ENCODE assay signal across 8 cellular contexts in the genomic region with DNA sequence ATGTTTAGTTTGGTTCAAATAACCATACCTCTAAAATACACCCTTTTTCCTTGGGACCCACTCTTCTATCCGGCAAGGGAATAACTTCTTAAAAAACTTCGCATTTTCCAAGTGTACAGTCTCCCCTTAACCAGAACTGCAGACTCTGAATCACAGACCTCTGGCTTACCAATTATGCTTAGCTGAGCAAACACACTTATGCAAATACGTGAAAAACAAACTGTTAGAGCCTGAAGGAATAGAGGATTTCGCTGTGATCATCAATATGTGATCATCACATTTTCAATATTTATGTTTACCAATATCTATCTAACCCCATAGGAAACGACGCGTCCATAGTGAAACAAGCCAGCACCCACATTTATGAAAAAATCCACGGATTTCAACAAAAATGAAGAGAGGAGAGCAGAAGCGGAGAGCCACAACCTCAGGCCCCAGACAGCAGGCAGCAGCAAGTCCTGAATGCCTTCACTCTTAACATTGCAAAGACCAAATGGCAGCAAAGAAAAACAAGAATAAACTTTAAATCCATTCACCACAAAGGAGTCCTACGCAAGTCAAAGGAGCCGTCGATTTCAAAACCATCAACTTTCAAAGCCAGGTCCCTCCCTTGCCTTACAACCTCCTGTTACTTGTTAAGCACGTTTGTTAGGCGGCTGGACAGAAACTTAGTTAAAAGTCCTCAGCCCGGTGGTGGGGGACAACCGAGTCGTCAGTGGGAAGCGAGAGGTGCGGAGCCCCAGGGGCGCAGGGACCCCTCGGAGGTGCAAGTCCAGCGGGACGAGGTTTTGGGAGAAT. TPM values are rescaled to one million over a fixed set of nuclear protein-coding genes. Genes with fewer than 3 reads are reported as not detected.
DNase-seq lines count a peak whose midpoint lies in the region; ATAC-seq and TF ChIP-seq lines count a peak whose summit lies in the region.

No MANE protein-coding gene starts in this region.

- 5 to 9% methylated on average over 23 of the region's 23 CpGs for WGBS in aorta, 2 donors

- DNase-seq in AG10803 (ENCODE audit: low read depth) (peak; percentile 53), Kasumi-1 (lab: John Stamatoyannopoulos, UW) (peak; percentile 39 to 43), midbrain (lab: John Stamatoyannopoulos, UW) (peak; percentile 25), aorta (no peak), GM03348 (ENCODE audit: low spot score) (no peak)
- DNase-seq in activated CD8-positive, alpha-beta memory T cell treated with anti-CD3 and anti-CD28 coated beads, Interleukin-2, amount 10 ng/mL, durations not matched to agents 7 days and 5 days, result no peak
- no peak for DNase-seq in stimulated activated naive CD4-positive, alpha-beta T cell (lab: John Stamatoyannopoulos, UW)

- peaks cover 1% of the 10 kb centered on the region for H3K36me3 Mint-ChIP-seq in activated CD8-positive, alpha-beta memory T cell treated with anti-CD3 and anti-CD28 coated beads, Interleukin-2, amount 10 ng/mL, durations not matched to agents 7 days and 5 days

- ATAC-seq in aorta (ENCODE audit: low FRiP score), result no peak
- no peak for ATAC-seq in activated CD8-positive, alpha-beta memory T cell treated with anti-CD3 and anti-CD28 coated beads, Interleukin-2, amount 10 ng/mL, durations not matched to agents 7 days and 5 days

- no peak overlapping the region for H3K4me3 Mint-ChIP-seq in activated CD8-positive, alpha-beta memory T cell treated with anti-CD3 and anti-CD28 coated beads, Interleukin-2, amount 10 ng/mL, durations not matched to agents 7 days and 5 days

- CTCF ChIA-PET in activated CD8-positive, alpha-beta memory T cell treated with anti-CD3 and anti-CD28 coated beads, Interleukin-2, amount 10 ng/mL, durations not matched to agents 7 days and 5 days (lab: Charles Lee), result no interaction called here

- H3K27me3 Mint-ChIP-seq in activated CD8-positive, alpha-beta memory T cell treated with anti-CD3 and anti-CD28 coated beads, Interleukin-2, amount 10 ng/mL, durations not matched to agents 7 days and 5 days, result peaks cover 30% of the 10 kb centered on the region

- H3K9me3 Mint-ChIP-seq in activated CD8-positive, alpha-beta memory T cell treated with anti-CD3 and anti-CD28 coated beads, Interleukin-2, amount 10 ng/mL, durations not matched to agents 7 days and 5 days (ENCODE audit: low read depth), result no peaks in the 10 kb centered on the region

- peaks cover 19 to 24% of the 10 kb centered on the region in 2 donors for H3K4me1 ChIP-seq in duodenal mucosa (ENCODE audit: control insufficient read depth in 1 of 2, insufficient read depth in 2 of 2, low read length in 2 of 2)
- peaks cover 0 to 5% of the 10 kb centered on the region in 2 donors for H3K4me1 ChIP-seq in aorta (ENCODE audit: control insufficient read depth in 1 of 2, insufficient read depth in 2 of 2, low read length in 2 of 2)

- no peak for TF ChIP-seq CTCF in AG10803 (conservative IDR thresholded peaks at IDR 0.05; ENCODE audit: low read length)

- H3K9ac ChIP-seq in duodenal mucosa (ENCODE audit: low read depth in 1 of 2, low read length in 2 of 2), result peak overlapping the region; percentile 35 to 87

- H3K4me3 ChIP-seq in AG10803 (ENCODE audit: low read length) (peak overlapping the region; percentile 81), duodenal mucosa (ENCODE audit: low read depth in 1 of 2, low read length in 2 of 2) (peak overlapping the region; percentile 75 to 86), aorta (ENCODE audit: low read length in 2 of 2) (peak overlapping the region; percentile 80 to 87)

- no peak overlapping the region for H3K27ac Mint-ChIP-seq in activated CD8-positive, alpha-beta memory T cell treated with anti-CD3 and anti-CD28 coated beads, Interleukin-2, amount 10 ng/mL, durations not matched to agents 7 days and 5 days

- peak overlapping the region; percentile 58 for H3K27ac ChIP-seq in duodenal mucosa (ENCODE audit: low read depth, low read length)
- peak overlapping the region; percentile 20 to 78 for H3K27ac ChIP-seq in aorta (ENCODE audit: low read depth in 1 of 2, low read length in 2 of 2)

- H3K36me3 ChIP-seq in duodenal mucosa (ENCODE audit: control insufficient read depth in 1 of 2, insufficient read depth in 2 of 2, low read length in 2 of 2) (no peaks in the 10 kb centered on the region), aorta (ENCODE audit: control insufficient read depth in 1 of 2, insufficient read depth in 2 of 2, low read length in 1 of 2) (no peaks in the 10 kb centered on the region)

- H3K9me3 ChIP-seq in duodenal mucosa (ENCODE audit: control insufficient read depth in 1 of 2, low read length in 2 of 2), result no peaks in the 10 kb centered on the region
- no peaks in the 10 kb centered on the region for H3K9me3 ChIP-seq in aorta (ENCODE audit: control insufficient read depth, low read length)

- H3K27me3 ChIP-seq in duodenal mucosa (ENCODE audit: control insufficient read depth in 1 of 2, insufficient read depth in 2 of 2, low read length in 2 of 2) (no peaks in the 10 kb centered on the region), aorta (ENCODE audit: control insufficient read depth in 1 of 2, insufficient read depth in 2 of 2, low read length in 1 of 2) (no peaks in the 10 kb centered on the region)

- H3K4me1 Mint-ChIP-seq in activated CD8-positive, alpha-beta memory T cell treated with anti-CD3 and anti-CD28 coated beads, Interleukin-2, amount 10 ng/mL, durations not matched to agents 7 days and 5 days, result peaks cover 8% of the 10 kb centered on the region

- intact Hi-C loops in aorta (cut with DNase I), result loop anchor here (5.0 to 10.0 kb wide), 4 partner anchors 135 to 392 kb away; no protein-coding TSS in a partner anchor

RNA-seq across cellular contexts. Expression of gene LPAR1, which starts 1.1 kb away (rescaled TPM):
- total RNA-seq in aorta, result 100 to 1,000 TPM in 1 of 2 donors, 10 to 100 TPM in 1; 97.7 to 125 TPM
- polyA plus RNA-seq in aorta, result 10 to 100 TPM; 28.1 to 91.0 TPM
- not detected for total RNA-seq in activated CD8-positive, alpha-beta memory T cell treated with anti-CD3 and anti-CD28 coated beads, Interleukin-2, amount 10 ng/mL, durations not matched to agents 7 days and 5 days

Comparison
In these comparisons a context has a peak if more than half of its experiments do, and no peak if none do; other contexts are left out.
1. DNase-seq: peak in AG10803 (single experiment), Kasumi-1 (2 of 2) and midbrain (single experiment); none in aorta (0 of 2), activated CD8-positive, alpha-beta memory T cell treated with anti-CD3 and anti-CD28 coated beads, Interleukin-2, amount 10 ng/mL, durations not matched to agents 7 days and 5 days (single experiment), stimulated activated naive CD4-positive, alpha-beta T cell (0 of 6) and GM03348 (single experiment).
2. RNA of gene LPAR1, which starts 1.1 kb away (total RNA-seq): 97.7 to 125 TPM in aorta; not detected in activated CD8-positive, alpha-beta memory T cell treated with anti-CD3 and anti-CD28 coated beads, Interleukin-2, amount 10 ng/mL, durations not matched to agents 7 days and 5 days; every median in the first group is over 10 times any median in the second.
3. Peak in every context shown above with its lines, with median percentiles within 50 percentile points of each other: H3K4me3 ChIP-seq.